1 cellular context compared by ENCODE assay signal in genomic region chr7:139658919-139659675, GRCh38.
TF ChIP-seq lines count a peak whose summit lies in the region.

No MANE protein-coding gene starts in this region.

TF ChIP-seq in HepG2, 621 proteins besides CTCF, POLR2A, EP300 and RAD21 (continued from another document and continues in another):
- TF ChIP-seq HNF1A (IDR thresholded peaks at IDR 0.05; ENCODE audit: low read depth) (no peak), HNF1A (CRISPR knock-in tag; IDR thresholded peaks at IDR 0.05; ENCODE audit: borderline replicate concordance) (no peak; the same call in 1 of the 2 replicates), IRF9 (CRISPR knock-in tag; IDR thresholded peaks at IDR 0.05; ENCODE audit: borderline replicate concordance) (no peak), GATAD2A (CRISPR knock-in tag; IDR thresholded peaks at IDR 0.05) (peak; percentile 77; the same call in 1 of the 2 replicates), KDM4B (CRISPR knock-in tag; IDR thresholded peaks at IDR 0.05) (no peak), PAF1 (CRISPR knock-in tag; IDR thresholded peaks at IDR 0.05) (no peak), ZNF326 (CRISPR knock-in tag; IDR thresholded peaks at IDR 0.05; ENCODE audit: borderline replicate concordance) (no peak), ZNF703 (CRISPR knock-in tag; IDR thresholded peaks at IDR 0.05; ENCODE audit: borderline replicate concordance) (no peak), SMAD9 (CRISPR knock-in tag; IDR thresholded peaks at IDR 0.05) (no peak), ZNF333 (CRISPR knock-in tag; IDR thresholded peaks at IDR 0.05; ENCODE audit: borderline replicate concordance) (no peak), NCOR1 (IDR thresholded peaks at IDR 0.05; ENCODE audit: borderline replicate concordance, low read length) (0 out of 2 replicates have a peak, but pooled peaks have one; percentile 16), ZNF17 (CRISPR knock-in tag; IDR thresholded peaks at IDR 0.05) (no peak), ERF (CRISPR knock-in tag; IDR thresholded peaks at IDR 0.05) (no peak), RORA (CRISPR knock-in tag; IDR thresholded peaks at IDR 0.05) (no peak), MIXL1 (CRISPR knock-in tag; IDR thresholded peaks at IDR 0.05) (0 out of 2 replicates have a peak, but pooled peaks have one; percentile 35), CEBPG (CRISPR knock-in tag; IDR thresholded peaks at IDR 0.05) (no peak), ZNF281 (CRISPR knock-in tag; IDR thresholded peaks at IDR 0.05; ENCODE audit: borderline replicate concordance) (no peak), RFX3 (CRISPR knock-in tag; IDR thresholded peaks at IDR 0.05) (no peak), MTERF4 (CRISPR knock-in tag; IDR thresholded peaks at IDR 0.05) (no peak), SIN3A (IDR thresholded peaks at IDR 0.05; ENCODE audit: borderline replicate concordance, low read depth, low read length) (no peak), ZNF772 (CRISPR knock-in tag; IDR thresholded peaks at IDR 0.05) (peak; percentile 37; the same call in 1 of the 2 replicates), CCAR2 (optimal IDR thresholded peaks at IDR 0.05; ENCODE audit: low read depth, low read length) (no peak), TARDBP (CRISPR knock-in tag; IDR thresholded peaks at IDR 0.05) (no peak), RFX5 (IDR thresholded peaks at IDR 0.05; ENCODE audit: low read depth, low read length) (no peak), ZNF562 (CRISPR knock-in tag; IDR thresholded peaks at IDR 0.05; ENCODE audit: borderline replicate concordance) (no peak), ZNF331 (CRISPR knock-in tag; IDR thresholded peaks at IDR 0.05) (no peak), BRCA1 (CRISPR knock-in tag; IDR thresholded peaks at IDR 0.05) (no peak), ZNF124 (CRISPR knock-in tag; IDR thresholded peaks at IDR 0.05) (no peak), KDM6A (CRISPR knock-in tag; IDR thresholded peaks at IDR 0.05; ENCODE audit: low read depth) (no peak), ZBTB20 (CRISPR knock-in tag; IDR thresholded peaks at IDR 0.05; ENCODE audit: borderline replicate concordance, low read depth) (no peak), ZNF510 (CRISPR knock-in tag; IDR thresholded peaks at IDR 0.05; ENCODE audit: low read depth) (no peak), IRX3 (CRISPR knock-in tag; IDR thresholded peaks at IDR 0.05; ENCODE audit: borderline replicate concordance, low read depth) (no peak), ZSCAN9 (CRISPR knock-in tag; IDR thresholded peaks at IDR 0.05; ENCODE audit: borderline replicate concordance) (no peak), TOPORS (CRISPR knock-in tag; IDR thresholded peaks at IDR 0.05) (no peak), MBNL3 (CRISPR knock-in tag; conservative IDR thresholded peaks at IDR 0.05) (no peak)
- TF ChIP-seq, protein P1, sequence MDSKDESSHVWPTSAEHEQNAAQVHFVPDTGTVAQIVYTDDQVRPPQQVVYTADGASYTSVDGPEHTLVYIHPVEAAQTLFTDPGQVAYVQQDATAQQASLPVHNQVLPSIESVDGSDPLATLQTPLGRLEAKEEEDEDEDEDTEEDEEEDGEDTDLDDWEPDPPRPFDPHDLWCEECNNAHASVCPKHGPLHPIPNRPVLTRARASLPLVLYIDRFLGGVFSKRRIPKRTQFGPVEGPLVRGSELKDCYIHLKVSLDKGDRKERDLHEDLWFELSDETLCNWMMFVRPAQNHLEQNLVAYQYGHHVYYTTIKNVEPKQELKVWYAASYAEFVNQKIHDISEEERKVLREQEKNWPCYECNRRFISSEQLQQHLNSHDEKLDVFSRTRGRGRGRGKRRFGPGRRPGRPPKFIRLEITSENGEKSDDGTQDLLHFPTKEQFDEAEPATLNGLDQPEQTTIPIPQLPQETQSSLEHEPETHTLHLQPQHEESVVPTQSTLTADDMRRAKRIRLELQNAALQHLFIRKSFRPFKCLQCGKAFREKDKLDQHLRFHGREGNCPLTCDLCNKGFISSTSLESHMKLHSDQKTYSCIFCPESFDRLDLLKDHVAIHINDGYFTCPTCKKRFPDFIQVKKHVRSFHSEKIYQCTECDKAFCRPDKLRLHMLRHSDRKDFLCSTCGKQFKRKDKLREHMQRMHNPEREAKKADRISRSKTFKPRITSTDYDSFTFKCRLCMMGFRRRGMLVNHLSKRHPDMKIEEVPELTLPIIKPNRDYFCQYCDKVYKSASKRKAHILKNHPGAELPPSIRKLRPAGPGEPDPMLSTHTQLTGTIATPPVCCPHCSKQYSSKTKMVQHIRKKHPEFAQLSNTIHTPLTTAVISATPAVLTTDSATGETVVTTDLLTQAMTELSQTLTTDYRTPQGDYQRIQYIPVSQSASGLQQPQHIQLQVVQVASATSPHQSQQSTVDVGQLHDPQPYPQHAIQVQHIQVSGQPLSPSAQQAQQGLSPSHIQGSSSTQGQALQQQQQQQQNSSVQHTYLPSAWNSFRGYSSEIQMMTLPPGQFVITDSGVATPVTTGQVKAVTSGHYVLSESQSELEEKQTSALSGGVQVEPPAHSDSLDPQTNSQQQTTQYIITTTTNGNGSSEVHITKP (CRISPR knock-in tag; IDR thresholded peaks at IDR 0.05; ENCODE audit: low read depth), result 0 out of 2 replicates have a peak, but pooled peaks have one; percentile 28
- TF ChIP-seq, protein P2, sequence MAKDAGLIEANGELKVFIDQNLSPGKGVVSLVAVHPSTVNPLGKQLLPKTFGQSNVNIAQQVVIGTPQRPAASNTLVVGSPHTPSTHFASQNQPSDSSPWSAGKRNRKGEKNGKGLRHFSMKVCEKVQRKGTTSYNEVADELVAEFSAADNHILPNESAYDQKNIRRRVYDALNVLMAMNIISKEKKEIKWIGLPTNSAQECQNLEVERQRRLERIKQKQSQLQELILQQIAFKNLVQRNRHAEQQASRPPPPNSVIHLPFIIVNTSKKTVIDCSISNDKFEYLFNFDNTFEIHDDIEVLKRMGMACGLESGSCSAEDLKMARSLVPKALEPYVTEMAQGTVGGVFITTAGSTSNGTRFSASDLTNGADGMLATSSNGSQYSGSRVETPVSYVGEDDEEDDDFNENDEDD (CRISPR knock-in tag; IDR thresholded peaks at IDR 0.05; ENCODE audit: borderline replicate concordance), result 0 out of 2 replicates have a peak, but pooled peaks have one; percentile 7
- TF ChIP-seq, protein P3, sequence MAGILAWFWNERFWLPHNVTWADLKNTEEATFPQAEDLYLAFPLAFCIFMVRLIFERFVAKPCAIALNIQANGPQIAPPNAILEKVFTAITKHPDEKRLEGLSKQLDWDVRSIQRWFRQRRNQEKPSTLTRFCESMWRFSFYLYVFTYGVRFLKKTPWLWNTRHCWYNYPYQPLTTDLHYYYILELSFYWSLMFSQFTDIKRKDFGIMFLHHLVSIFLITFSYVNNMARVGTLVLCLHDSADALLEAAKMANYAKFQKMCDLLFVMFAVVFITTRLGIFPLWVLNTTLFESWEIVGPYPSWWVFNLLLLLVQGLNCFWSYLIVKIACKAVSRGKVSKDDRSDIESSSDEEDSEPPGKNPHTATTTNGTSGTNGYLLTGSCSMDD (CRISPR knock-in tag; IDR thresholded peaks at IDR 0.05), result no peak
- TF ChIP-seq, protein P4, sequence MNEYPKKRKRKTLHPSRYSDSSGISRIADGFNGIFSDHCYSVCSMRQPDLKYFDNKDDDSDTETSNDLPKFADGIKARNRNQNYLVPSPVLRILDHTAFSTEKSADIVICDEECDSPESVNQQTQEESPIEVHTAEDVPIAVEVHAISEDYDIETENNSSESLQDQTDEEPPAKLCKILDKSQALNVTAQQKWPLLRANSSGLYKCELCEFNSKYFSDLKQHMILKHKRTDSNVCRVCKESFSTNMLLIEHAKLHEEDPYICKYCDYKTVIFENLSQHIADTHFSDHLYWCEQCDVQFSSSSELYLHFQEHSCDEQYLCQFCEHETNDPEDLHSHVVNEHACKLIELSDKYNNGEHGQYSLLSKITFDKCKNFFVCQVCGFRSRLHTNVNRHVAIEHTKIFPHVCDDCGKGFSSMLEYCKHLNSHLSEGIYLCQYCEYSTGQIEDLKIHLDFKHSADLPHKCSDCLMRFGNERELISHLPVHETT (CRISPR knock-in tag; conservative IDR thresholded peaks at IDR 0.05), result 0 out of 2 replicates have a peak, but pooled peaks have one; percentile 43
